In the genomic region with DNA sequence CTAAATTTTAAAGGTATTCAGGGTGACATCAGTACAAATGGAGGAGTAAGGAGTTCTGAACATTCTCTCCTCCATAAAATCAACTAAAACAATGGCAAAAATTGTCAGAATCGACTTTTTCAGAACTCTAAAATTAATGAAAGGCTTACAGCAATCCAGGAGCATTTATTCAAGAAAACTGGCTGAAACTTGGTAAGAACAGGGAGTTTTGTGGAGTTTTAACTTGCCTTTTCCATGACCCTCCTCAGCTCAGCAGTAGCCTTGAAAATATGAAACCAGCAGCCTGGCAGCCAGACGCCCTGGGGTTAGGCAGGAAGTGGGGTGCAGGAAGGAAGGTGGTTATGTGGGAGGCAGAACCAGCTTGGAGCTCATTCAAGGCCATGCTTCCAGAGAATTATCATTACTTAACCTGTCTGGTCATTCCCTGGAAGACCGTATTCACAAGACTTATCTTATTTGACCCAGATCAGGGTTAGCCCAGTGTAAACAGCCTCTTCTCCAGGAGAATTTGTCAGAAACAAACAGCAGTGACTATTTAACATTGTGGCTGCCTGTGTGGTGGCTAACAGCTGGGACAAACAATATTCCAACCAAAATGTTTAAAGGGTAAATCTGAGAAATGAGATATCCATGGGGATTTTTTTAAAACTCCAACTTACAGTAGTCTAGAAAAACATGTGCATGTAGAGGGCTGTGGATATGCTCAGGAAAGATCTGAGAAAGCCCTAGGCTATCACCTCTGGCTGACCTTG, we compare ENCODE assay signal across 12 cellular contexts.
"Had no signal": no experiment of that assay in that cellular context is flagged by ENCODE, and none has a peak within 500 bp of the region (broad histone marks: within the 10 kb centered on the region; RNA-seq: fewer than 3 reads in every experiment).

No MANE protein-coding gene starts in this region.

- H3K4me3 ChIP-seq: lower lobe of right lung, ovary, thoracic aorta had no signal

- H3K27me3 ChIP-seq: brain microvascular endothelial cell, ovary had no signal

- H3K9me3 ChIP-seq: ovary had no signal

- H3K27ac ChIP-seq: brain microvascular endothelial cell, foreskin keratinocyte, lower lobe of right lung, ovary, thoracic aorta had no signal

- H3K36me3 ChIP-seq: brain microvascular endothelial cell, lower lobe of right lung, ovary, thoracic aorta had no signal

- H3K4me1 ChIP-seq: foreskin keratinocyte, lower lobe of right lung had no signal

- DNase-seq: activated CD4-positive, CD25-positive, alpha-beta regulatory T cell treated with anti-CD3 and anti-CD28 coated beads, Interleukin-2, amount 50 U/mL, for 72 hours; activated naive CD8-positive, alpha-beta T cell treated with anti-CD3 and anti-CD28 coated beads, Interleukin-2, amount 10 ng/mL, durations not matched to agents 7 days and 5 days; anterior cingulate cortex; brain microvascular endothelial cell; effector CD8-positive, alpha-beta T cell; foreskin keratinocyte; immature natural killer cell; left colon; lower lobe of right lung; midbrain; ovary had no signal
